Comparison of ENCODE assay signal across 8 cellular contexts in the genomic region with DNA sequence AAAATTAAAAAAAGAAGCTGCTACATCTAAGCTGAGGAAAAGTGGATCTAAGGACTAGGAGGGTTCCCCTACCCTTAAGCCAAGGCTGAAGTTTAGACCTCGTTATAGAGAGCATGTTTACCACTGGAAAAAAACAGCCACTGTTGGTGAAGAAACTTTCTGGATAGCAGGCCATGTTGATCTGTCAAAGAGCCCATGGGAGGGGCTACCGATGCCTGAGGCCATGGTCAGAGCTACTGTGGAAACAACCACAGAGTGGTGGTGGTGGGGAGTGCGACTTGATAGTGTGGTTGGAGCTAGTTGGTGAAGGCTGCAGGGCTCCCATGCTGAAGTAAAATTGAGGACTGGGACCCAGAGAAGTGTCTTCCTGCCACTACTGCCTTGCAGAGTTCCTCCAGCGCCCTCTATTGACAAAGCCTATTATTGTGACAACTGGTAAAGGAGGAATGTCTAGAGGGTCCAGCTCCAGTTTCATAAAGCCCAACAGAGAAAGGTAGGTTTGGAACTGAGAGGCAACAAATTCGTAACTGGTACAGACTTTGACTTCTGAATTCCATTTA. TPM values are rescaled to one million over a fixed set of nuclear protein-coding genes. Genes with fewer than 3 reads are reported as not detected.
DNase-seq lines count a peak whose midpoint lies in the region; ATAC-seq and TF ChIP-seq lines count a peak whose summit lies in the region.

No MANE protein-coding gene starts in this region.

- DNase-seq in GM03348 (ENCODE audit: low spot score) = peak; percentile 65
- DNase-seq in MV-4-11 (lab: John Stamatoyannopoulos, UW) = peak; percentile 74
- peak; percentile 79 for DNase-seq in fibroblast of villous mesenchyme (ENCODE audit: low read depth)
- DNase-seq in pons (ENCODE audit: low spot score) = peak; percentile 34
- DNase-seq in retina = no peak

- H3K27ac ChIP-seq in 22Rv1 = no peak overlapping the region

- no peak overlapping the region for H3K4me3 ChIP-seq in fibroblast of villous mesenchyme (ENCODE audit: low read depth, low read length)

- peak; percentile 79 for TF ChIP-seq CTCF in 22Rv1 (IDR thresholded peaks at IDR 0.05)
- peak; percentile 89 for TF ChIP-seq CTCF in fibroblast of villous mesenchyme (IDR thresholded peaks at IDR 0.05; ENCODE audit: insufficient read depth, low read depth, low read length)

- ATAC-seq in SK-N-SH treated with all-trans-retinoic acid at 6 μM for 48 hours (peak; percentile 83), HG02970 (IDR thresholded peaks at IDR 0.05; ENCODE audit: low FRiP score, unreplicated experiment) (no peak)

TF ChIP-seq in SK-N-SH treated with all-trans-retinoic acid at 6 μM for 48 hours, 23 proteins besides CTCF, POLR2A, EP300 and RAD21:
- TF ChIP-seq CSRNP3 (CRISPR knock-in tag; IDR thresholded peaks at IDR 0.05) (no peak), ZNF8 (CRISPR knock-in tag; IDR thresholded peaks at IDR 0.05) (no peak), ISL1 (CRISPR knock-in tag; IDR thresholded peaks at IDR 0.05) (no peak), ZC3H10 (CRISPR knock-in tag; IDR thresholded peaks at IDR 0.05) (no peak), PPARA (CRISPR knock-in tag; IDR thresholded peaks at IDR 0.05; ENCODE audit: borderline replicate concordance) (no peak), CSDC2 (CRISPR knock-in tag; IDR thresholded peaks at IDR 0.05) (no peak), GLIS3 (CRISPR knock-in tag; IDR thresholded peaks at IDR 0.05) (no peak), PATZ1 (CRISPR knock-in tag; IDR thresholded peaks at IDR 0.05; ENCODE audit: borderline replicate concordance) (no peak)

RNA-seq across cellular contexts. Expression of gene FAM20A, which starts 12.7 kb away (rescaled TPM):
- total RNA-seq in fibroblast of villous mesenchyme = 0.97 and 2.2 TPM in 2 replicates
